ENCODE assay signal across 8 cellular contexts in the genomic region with DNA sequence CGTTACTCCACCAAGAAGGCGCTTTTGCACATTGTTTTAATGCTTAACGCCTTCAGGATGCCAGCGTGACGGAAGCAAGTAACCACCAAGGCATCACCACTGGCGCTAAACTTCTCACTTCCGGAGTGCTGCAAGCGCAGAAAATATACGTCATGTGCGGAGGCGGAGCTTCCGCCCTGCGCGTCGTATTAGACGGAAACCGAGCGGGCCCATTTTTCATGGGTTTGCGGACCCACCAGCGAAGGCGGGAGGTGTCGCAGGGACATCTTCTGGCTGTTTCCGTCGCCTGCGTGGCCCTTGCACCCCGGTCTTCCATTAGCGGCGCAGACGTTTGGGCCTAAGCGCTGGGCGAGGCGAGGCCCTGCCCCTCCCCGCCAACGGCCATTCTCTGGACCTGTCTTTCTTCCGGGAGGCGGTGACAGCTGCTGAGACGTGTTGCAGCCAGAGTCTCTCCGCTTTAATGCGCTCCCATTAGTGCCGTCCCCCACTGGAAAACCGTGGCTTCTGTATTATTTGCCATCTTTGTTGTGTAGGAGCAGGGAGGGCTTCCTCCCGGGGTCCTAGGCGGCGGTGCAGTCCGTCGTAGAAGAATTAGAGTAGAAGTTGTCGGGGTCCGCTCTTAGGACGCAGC. TPM values are rescaled to one million over a fixed set of nuclear protein-coding genes. Genes with fewer than 3 reads are reported as not detected.
A peak's percentile ranks its signal among the peaks of the same experiment; 100 is the strongest.
DNase-seq lines count a peak whose midpoint lies in the region; ATAC-seq and TF ChIP-seq lines count a peak whose summit lies in the region.

A gene (plus strand): TSS at position 403 of the 631 bp plus-strand sequence. CDS start 235 bp downstream, outside the sequence.

- TF ChIP-seq POLR2A in GM15510 (IDR thresholded peaks at IDR 0.05; ENCODE audit: borderline replicate concordance, extremely low read depth, insufficient read length): peak; percentile 81

- DNase-seq in NCI-H146 treated with DMSO at 0.1 percent for 48 hours (lab: John Stamatoyannopoulos, UW; ENCODE audit: unreplicated experiment) (peak; percentile 84), T-helper 17 cell (peak; percentile 81 to 95 (median 88)), amygdala (lab: John Stamatoyannopoulos, UW) (peak; percentile 71 to 96 (median 89)), left cardiac atrium (peak; percentile 94), progenitor cell of endocrine pancreas (ENCODE audit: low spot score, unreplicated experiment) (peak; percentile 84), ureter (ENCODE audit: low spot score) (peak; percentile 96)

- H3K9me3 Mint-ChIP-seq in progenitor cell of endocrine pancreas (ENCODE audit: low read depth): no peaks in the 10 kb centered on the region

- intact Hi-C loops in left cardiac atrium (cut with DNase I): loop anchor here in 1 of 2 donors (2.0 to 10.0 kb wide), 4 partner anchors 71 to 265 kb away; a partner anchor contains a TSS

- TF ChIP-seq CTCF in progenitor cell of endocrine pancreas (IDR thresholded peaks at IDR 0.05; ENCODE audit: unreplicated experiment): no peak

- H3K36me3 Mint-ChIP-seq in T-helper 17 cell (ENCODE audit: low read depth) (peaks cover 2% of the 10 kb centered on the region), progenitor cell of endocrine pancreas (ENCODE audit: insufficient read depth) (no peaks in the 10 kb centered on the region)

- no peaks in the 10 kb centered on the region for H3K9me3 ChIP-seq in T-helper 17 cell (ENCODE audit: control insufficient read depth, low read length, poor library complexity, severe bottlenecking)

- ATAC-seq in HG02884 (IDR thresholded peaks at IDR 0.05; ENCODE audit: unreplicated experiment): peak; percentile 82
- peak; percentile 79 for ATAC-seq in T-helper 17 cell
- ATAC-seq in left cardiac atrium: peak; percentile 93 to 95

- H3K27me3 Mint-ChIP-seq in T-helper 17 cell (no peaks in the 10 kb centered on the region), progenitor cell of endocrine pancreas (no peaks in the 10 kb centered on the region)

- peak within 1 kb of the TSS; percentile 99 for H3K27ac Mint-ChIP-seq in T-helper 17 cell
- peak within 1 kb of the TSS; percentile 97 for H3K27ac Mint-ChIP-seq in progenitor cell of endocrine pancreas

- H3K4me3 Mint-ChIP-seq in T-helper 17 cell: peak within 1 kb of the TSS; percentile 97
- peak within 1 kb of the TSS; percentile 94 for H3K4me3 Mint-ChIP-seq in progenitor cell of endocrine pancreas (ENCODE audit: low read depth)

- H3K4me1 Mint-ChIP-seq in T-helper 17 cell (peaks cover 30% of the 10 kb centered on the region), progenitor cell of endocrine pancreas (ENCODE audit: low read depth) (peaks cover 12% of the 10 kb centered on the region)

RNA-seq across cellular contexts. Expression of the gene that starts here (rescaled TPM):
- total RNA-seq in T-helper 17 cell (10 to 100 TPM; 76.3 to 87.3 TPM), left cardiac atrium (10 to 100 TPM; 27.5 to 30.6 TPM), progenitor cell of endocrine pancreas (48.1 and 49.6 TPM in 2 replicates), ureter (69.5 TPM)

Comparison
In these comparisons a context has a peak if more than half of its experiments do, and no peak if none do; other contexts are left out.
1. Peak in every context shown above with its lines: DNase-seq and ATAC-seq.